ENCODE assay signal across 30 cellular contexts in the genomic region with DNA sequence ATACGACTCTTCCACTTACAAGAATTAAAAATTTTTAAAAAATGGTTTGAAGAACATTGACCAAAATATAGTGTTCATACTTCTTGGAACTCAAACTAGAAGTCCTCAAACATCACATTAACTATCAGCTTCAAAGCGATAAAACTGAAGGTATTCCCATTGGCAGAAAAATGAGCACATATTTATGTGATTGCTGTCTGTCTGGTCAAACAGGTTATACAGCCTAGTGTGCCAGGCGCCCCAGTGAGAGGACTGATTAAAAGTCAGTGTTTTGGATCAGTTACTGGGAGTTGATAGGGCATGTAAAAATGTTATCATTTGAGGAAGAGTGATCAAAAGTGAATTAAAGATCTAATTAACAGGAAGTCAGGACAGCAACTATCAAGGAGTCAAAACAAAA.
"Had no signal": no experiment of that assay in that cellular context is flagged by ENCODE, and none has a peak within 500 bp of the region (broad histone marks: within the 10 kb centered on the region; RNA-seq: fewer than 3 reads in every experiment).

No MANE protein-coding gene starts in this region.

- H3K4me1 ChIP-seq: heart left ventricle, pancreas, psoas muscle, tibial artery had no signal

- H3K4me3 ChIP-seq: coronary artery, dorsolateral prefrontal cortex, heart left ventricle, pancreas, psoas muscle, smooth muscle cell, tibial artery had no signal

- H3K4me3 Mint-ChIP-seq: activated CD4-positive, alpha-beta T cell treated with anti-CD3 and anti-CD28 coated beads for 36 hours; activated T-cell treated with anti-CD3 and anti-CD28 coated beads, Interleukin-2, amount 50 U/mL, for 72 hours; brain; immature natural killer cell; naive thymus-derived CD4-positive, alpha-beta T cell; stimulated activated memory B cell treated with anti-CD40 and anti-IgM and Interleukin-4, amounts not matched to agents 10 μg/mL and 1 μg/mL and 100 μg/mL, for 72 hours; stimulated activated naive CD8-positive, alpha-beta T cell treated with anti-CD3 and anti-CD28 coated beads, Interleukin-15, amount 100 ng/mL, for 72 hours; T-helper 2 cell treated with Interferon-gamma antibody and Interleukin-4, amounts not matched to agents 5 μg/mL and 100 μg/mL, for 36 hours had no signal

- H3K27ac ChIP-seq: coronary artery, dorsolateral prefrontal cortex, heart left ventricle, pancreas, psoas muscle, tibial artery had no signal

- H3K27me3 Mint-ChIP-seq: activated CD4-positive, alpha-beta T cell treated with anti-CD3 and anti-CD28 coated beads for 36 hours; brain; naive thymus-derived CD4-positive, alpha-beta T cell; stimulated activated memory B cell treated with anti-CD40 and anti-IgM and Interleukin-4, amounts not matched to agents 10 μg/mL and 1 μg/mL and 100 μg/mL, for 72 hours; stimulated activated naive CD8-positive, alpha-beta T cell treated with anti-CD3 and anti-CD28 coated beads, Interleukin-15, amount 100 ng/mL, for 72 hours had no signal

- DNase-seq: activated CD4-positive, alpha-beta T cell treated with anti-CD3 and anti-CD28 coated beads for 36 hours; activated CD4-positive, alpha-beta T cell treated with anti-CD3 and anti-CD28 coated beads, Interleukin-2, amount 50 U/mL, for 4 hours; activated CD4-positive, CD25-positive, alpha-beta regulatory T cell; activated naive CD4-positive, alpha-beta T cell; activated T-cell treated with anti-CD3 and anti-CD28 coated beads for 4 hours; activated T-cell treated with anti-CD3 and anti-CD28 coated beads, Interleukin-2, amount 50 U/mL, for 72 hours; anterior cingulate cortex; dorsolateral prefrontal cortex; effector memory CD4-positive, alpha-beta T cell; foreskin fibroblast; heart left ventricle; hypothalamus; immature natural killer cell; kidney; left colon; midbrain; naive thymus-derived CD4-positive, alpha-beta T cell; psoas muscle; stimulated activated CD4-positive, alpha-beta T cell treated with anti-CD3 and anti-CD28 coated beads, Interleukin-1b, Interleukin-23, amount 100 ng/mL, for 48 hours; stimulated activated CD4-positive, alpha-beta T cell treated with anti-CD3 and anti-CD28 coated beads, Interleukin-4, amount 100 ng/mL, for 4 hours; stimulated activated CD8-positive, alpha-beta memory T cell treated with anti-CD3 and anti-CD28 coated beads, Interleukin-4, amount 100 ng/mL, for 48 hours; stimulated activated naive CD8-positive, alpha-beta T cell treated with anti-CD3 and anti-CD28 coated beads, Interleukin-15, amount 100 ng/mL, for 72 hours; tibial artery had no signal

- H3K36me3 ChIP-seq: heart left ventricle, pancreas, tibial artery had no signal

- H3K27me3 ChIP-seq: dorsolateral prefrontal cortex, heart left ventricle, pancreas, tibial artery had no signal

- H3K4me1 Mint-ChIP-seq: activated CD4-positive, alpha-beta T cell treated with anti-CD3 and anti-CD28 coated beads for 36 hours; brain; immature natural killer cell; stimulated activated memory B cell treated with anti-CD40 and anti-IgM and Interleukin-4, amounts not matched to agents 10 μg/mL and 1 μg/mL and 100 μg/mL, for 72 hours; stimulated activated naive CD8-positive, alpha-beta T cell treated with anti-CD3 and anti-CD28 coated beads, Interleukin-15, amount 100 ng/mL, for 72 hours had no signal

- H3K9me3 ChIP-seq: heart left ventricle, pancreas, psoas muscle, tibial artery had no signal

- H3K9me3 Mint-ChIP-seq: T-helper 2 cell treated with Interferon-gamma antibody and Interleukin-4, amounts not matched to agents 5 μg/mL and 100 μg/mL, for 36 hours had no signal

- H3K27ac Mint-ChIP-seq: activated CD4-positive, alpha-beta T cell treated with anti-CD3 and anti-CD28 coated beads for 36 hours; activated naive CD4-positive, alpha-beta T cell treated with anti-CD3 and anti-CD28 coated beads, Interleukin-2, amount 50 U/mL, for 72 hours; activated T-cell treated with anti-CD3 and anti-CD28 coated beads, Interleukin-2, amount 50 U/mL, for 72 hours; brain; immature natural killer cell; naive thymus-derived CD4-positive, alpha-beta T cell; stimulated activated memory B cell treated with anti-CD40 and anti-IgM and Interleukin-4, amounts not matched to agents 10 μg/mL and 1 μg/mL and 100 μg/mL, for 72 hours; stimulated activated naive CD8-positive, alpha-beta T cell treated with anti-CD3 and anti-CD28 coated beads, Interleukin-15, amount 100 ng/mL, for 72 hours; T-helper 2 cell treated with Interferon-gamma antibody and Interleukin-4, amounts not matched to agents 5 μg/mL and 100 μg/mL, for 36 hours had no signal

- H3K36me3 Mint-ChIP-seq: activated naive CD4-positive, alpha-beta T cell treated with anti-CD3 and anti-CD28 coated beads, Interleukin-2, amount 50 U/mL, for 72 hours; brain; immature natural killer cell; naive thymus-derived CD4-positive, alpha-beta T cell; stimulated activated memory B cell treated with anti-CD40 and anti-IgM and Interleukin-4, amounts not matched to agents 10 μg/mL and 1 μg/mL and 100 μg/mL, for 72 hours had no signal

- H3K4me2 ChIP-seq: smooth muscle cell had no signal
